In the genomic region with DNA sequence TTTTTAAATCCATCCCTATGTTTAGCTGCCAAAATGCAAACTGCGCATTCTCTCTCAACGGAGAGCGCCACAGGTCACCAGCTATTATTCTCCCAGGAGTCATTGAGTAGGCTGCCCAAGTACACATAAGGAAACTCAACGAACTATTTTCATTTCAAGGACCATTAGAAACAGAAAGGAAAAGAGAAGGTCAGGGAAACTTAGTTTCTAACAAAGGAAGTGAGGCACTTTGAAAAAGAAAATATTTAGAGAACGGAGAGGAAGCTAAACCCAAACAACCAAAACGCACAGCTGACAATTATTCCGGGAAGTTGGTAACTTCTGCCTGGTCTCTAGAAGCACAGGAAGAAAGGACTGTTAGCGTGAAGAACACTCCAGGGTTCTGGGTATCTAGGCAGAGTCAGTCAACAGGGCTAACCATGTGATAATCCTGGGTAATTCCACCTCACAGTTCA, we compare ENCODE assay signal across 11 cellular contexts. TPM values are rescaled to one million over a fixed set of nuclear protein-coding genes. Genes with fewer than 3 reads are reported as not detected.
DNase-seq lines count a peak whose midpoint lies in the region; ATAC-seq and TF ChIP-seq lines count a peak whose summit lies in the region.
"Had no signal": no experiment of that assay in that cellular context is flagged by ENCODE, and none has a peak within 500 bp of the region (broad histone marks: within the 10 kb centered on the region; RNA-seq: fewer than 3 reads in every experiment).

No MANE protein-coding gene starts in this region.

- peak overlapping the region; percentile 18 for H3K4me3 ChIP-seq in endocrine pancreas (ENCODE audit: control insufficient read depth, insufficient read depth, low read length)
- H3K4me3 ChIP-seq in thyroid gland (replicated peaks in 1 of 3), result no peak overlapping the region
- H3K4me3 ChIP-seq in SJCRH30, result no peak overlapping the region

- no peaks in the 10 kb centered on the region for H3K36me3 Mint-ChIP-seq in activated CD8-positive, alpha-beta T cell treated with anti-CD3 and anti-CD28 coated beads for 36 hours (ENCODE audit: low read depth)
- H3K36me3 Mint-ChIP-seq in activated CD8-positive, alpha-beta T cell treated with anti-CD3 and anti-CD28 coated beads, Interleukin-2, amount 10 ng/mL, durations not matched to agents 7 days and 5 days (ENCODE audit: low read depth), result no peaks in the 10 kb centered on the region
- H3K36me3 Mint-ChIP-seq: naive thymus-derived CD8-positive, alpha-beta T cell had no signal

- H3K36me3 ChIP-seq in endocrine pancreas (ENCODE audit: control insufficient read depth, insufficient read depth, low read length) (no peaks in the 10 kb centered on the region), thyroid gland (no peaks in the 10 kb centered on the region), SJCRH30 (no peaks in the 10 kb centered on the region; the same call in 1 of the 2 replicates)

- TF ChIP-seq CTCF in activated CD8-positive, alpha-beta T cell treated with anti-CD3 and anti-CD28 coated beads for 36 hours (IDR thresholded peaks at IDR 0.05), result no peak
- TF ChIP-seq CTCF in thyroid gland (IDR thresholded peaks at IDR 0.05), result no peak

- peak overlapping the region; percentile 18 for H3K27ac Mint-ChIP-seq in activated CD8-positive, alpha-beta T cell treated with anti-CD3 and anti-CD28 coated beads for 36 hours
- no peak overlapping the region for H3K27ac Mint-ChIP-seq in activated CD8-positive, alpha-beta T cell treated with anti-CD3 and anti-CD28 coated beads, Interleukin-2, amount 10 ng/mL, durations not matched to agents 7 days and 5 days
- H3K27ac Mint-ChIP-seq: naive thymus-derived CD8-positive, alpha-beta T cell had no signal

- peaks cover 14% of the 10 kb centered on the region for H3K4me1 Mint-ChIP-seq in activated CD8-positive, alpha-beta T cell treated with anti-CD3 and anti-CD28 coated beads for 36 hours (ENCODE audit: low read depth)
- peaks cover 24% of the 10 kb centered on the region for H3K4me1 Mint-ChIP-seq in activated CD8-positive, alpha-beta T cell treated with anti-CD3 and anti-CD28 coated beads, Interleukin-2, amount 10 ng/mL, durations not matched to agents 7 days and 5 days (ENCODE audit: low read depth)

- CTCF ChIA-PET in activated CD8-positive, alpha-beta T cell treated with anti-CD3 and anti-CD28 coated beads for 36 hours (lab: Charles Lee), result interaction anchor here (1.5 kb wide), 1 partner anchor 18 kb away, joined by 4 read pairs; no protein-coding TSS in a partner anchor
- CTCF ChIA-PET in activated CD8-positive, alpha-beta T cell treated with anti-CD3 and anti-CD28 coated beads, Interleukin-2, amount 10 ng/mL, durations not matched to agents 7 days and 5 days (lab: Charles Lee), result interaction anchor here (0.9 to 1.5 kb wide), 2 partner anchors 12 to 14 kb away, joined by 3 to 5 read pairs; no protein-coding TSS in a partner anchor

- TF ChIP-seq POLR2A in thyroid gland (IDR thresholded peaks at IDR 0.05), result no peak

- no peak for ATAC-seq in activated CD8-positive, alpha-beta T cell treated with anti-CD3 and anti-CD28 coated beads for 36 hours
- no peak for ATAC-seq in activated CD8-positive, alpha-beta T cell treated with anti-CD3 and anti-CD28 coated beads, Interleukin-2, amount 10 ng/mL, durations not matched to agents 7 days and 5 days
- peak; percentile 57 for ATAC-seq in HG03175 (IDR thresholded peaks at IDR 0.05; ENCODE audit: unreplicated experiment)
- ATAC-seq: naive thymus-derived CD8-positive, alpha-beta T cell had no signal

- H3K4me1 ChIP-seq in endocrine pancreas (ENCODE audit: control insufficient read depth, insufficient read depth, low read length), result no peaks in the 10 kb centered on the region
- no peaks in the 10 kb centered on the region for H3K4me1 ChIP-seq in thyroid gland
- peaks cover 7% of the 10 kb centered on the region; the same call in 1 of the 2 replicates for H3K4me1 ChIP-seq in SJCRH30

- peaks cover 12% of the 10 kb centered on the region for H3K27me3 Mint-ChIP-seq in activated CD8-positive, alpha-beta T cell treated with anti-CD3 and anti-CD28 coated beads for 36 hours
- peaks cover 15% of the 10 kb centered on the region for H3K27me3 Mint-ChIP-seq in activated CD8-positive, alpha-beta T cell treated with anti-CD3 and anti-CD28 coated beads, Interleukin-2, amount 10 ng/mL, durations not matched to agents 7 days and 5 days (ENCODE audit: low read depth)

- peak overlapping the region; percentile 20 for H3K4me3 Mint-ChIP-seq in activated CD8-positive, alpha-beta T cell treated with anti-CD3 and anti-CD28 coated beads for 36 hours
- no peak overlapping the region for H3K4me3 Mint-ChIP-seq in activated CD8-positive, alpha-beta T cell treated with anti-CD3 and anti-CD28 coated beads, Interleukin-2, amount 10 ng/mL, durations not matched to agents 7 days and 5 days

- no peak for DNase-seq in activated CD8-positive, alpha-beta T cell treated with anti-CD3 and anti-CD28 coated beads for 36 hours
- DNase-seq in activated CD8-positive, alpha-beta T cell treated with anti-CD3 and anti-CD28 coated beads, Interleukin-2, amount 10 ng/mL, durations not matched to agents 7 days and 5 days, result no peak
- peak in 1 of 2 donors; percentile 15 for DNase-seq in thyroid gland
- no peak for DNase-seq in SJCRH30
- no peak for DNase-seq in nucleus accumbens (lab: John Stamatoyannopoulos, UW)
- no peak for DNase-seq in cortex of kidney (lab: John Stamatoyannopoulos, UW)
- DNase-seq: naive thymus-derived CD8-positive, alpha-beta T cell; NCI-H526 treated with DMSO at 0.1 percent for 48 hours had no signal

- POLR2A ChIA-PET in activated CD8-positive, alpha-beta T cell treated with anti-CD3 and anti-CD28 coated beads for 36 hours (lab: Charles Lee), result no interaction called here
- POLR2A ChIA-PET in activated CD8-positive, alpha-beta T cell treated with anti-CD3 and anti-CD28 coated beads, Interleukin-2, amount 10 ng/mL, durations not matched to agents 7 days and 5 days (lab: Charles Lee), result no interaction called here

- H3K27me3 ChIP-seq in endocrine pancreas (ENCODE audit: control insufficient read depth, insufficient read depth, low read length) (no peaks in the 10 kb centered on the region), thyroid gland (no peaks in the 10 kb centered on the region), SJCRH30 (no peaks in the 10 kb centered on the region)

- no peak overlapping the region for H3K9ac ChIP-seq in endocrine pancreas (ENCODE audit: control insufficient read depth, insufficient read depth, low read length)

- 13% methylated on average over 8 of the region's 8 CpGs for WGBS in thyroid gland, 2 donors

- H3K27ac ChIP-seq in thyroid gland (peak overlapping the region; percentile 4 to 64 (median 48)), SJCRH30 (no peak overlapping the region)

- intact Hi-C loops in activated CD8-positive, alpha-beta T cell treated with anti-CD3 and anti-CD28 coated beads for 36 hours (cut with micrococcal nuclease), result no loop called here
- intact Hi-C loops in thyroid gland (cut with DNase I), result no loop called here

- H3K9me3 ChIP-seq in endocrine pancreas (ENCODE audit: control insufficient read depth, low read length) (no peaks in the 10 kb centered on the region), thyroid gland (no peaks in the 10 kb centered on the region), SJCRH30 (replicated peaks) (no peaks in the 10 kb centered on the region)

- H3K9me3 Mint-ChIP-seq in activated CD8-positive, alpha-beta T cell treated with anti-CD3 and anti-CD28 coated beads for 36 hours, result no peaks in the 10 kb centered on the region
- H3K9me3 Mint-ChIP-seq in activated CD8-positive, alpha-beta T cell treated with anti-CD3 and anti-CD28 coated beads, Interleukin-2, amount 10 ng/mL, durations not matched to agents 7 days and 5 days (ENCODE audit: insufficient read depth), result no peaks in the 10 kb centered on the region
- H3K9me3 Mint-ChIP-seq: naive thymus-derived CD8-positive, alpha-beta T cell had no signal

RNA-seq across cellular contexts. Expression of gene GPHB5, which starts 23.5 kb away (rescaled TPM):
- total RNA-seq in activated CD8-positive, alpha-beta T cell treated with anti-CD3 and anti-CD28 coated beads for 36 hours, result not detected
- total RNA-seq in activated CD8-positive, alpha-beta T cell treated with anti-CD3 and anti-CD28 coated beads, Interleukin-2, amount 10 ng/mL, durations not matched to agents 7 days and 5 days, result not detected
- not detected for total RNA-seq in thyroid gland
- total RNA-seq in SJCRH30 (2014; rRNA removed; shearing (Covaris generic)), result not detected in 2 replicates
- total RNA-seq: Daoy; naive thymus-derived CD8-positive, alpha-beta T cell had no signal
